8 cellular contexts compared by ENCODE assay signal in genomic region chrX:11757397-11757728, GRCh38. TPM values are rescaled to one million over a fixed set of nuclear protein-coding genes. Genes with fewer than 3 reads are reported as not detected.
DNase-seq lines count a peak whose midpoint lies in the region; ATAC-seq and TF ChIP-seq lines count a peak whose summit lies in the region.

No MANE protein-coding gene starts in this region.

- TF ChIP-seq CTCF in DOHH2 (IDR thresholded peaks at IDR 0.05; ENCODE audit: low read depth, low read length, poor library complexity, severe bottlenecking), result no peak
- TF ChIP-seq CTCF in neutrophil (IDR thresholded peaks at IDR 0.05), result no peak

- no peaks in the 10 kb centered on the region for H3K9me2 ChIP-seq in DOHH2 (replicated peaks; ENCODE audit: control insufficient read depth, low read length)

- H3K4me1 Mint-ChIP-seq in effector memory CD8-positive, alpha-beta T cell (ENCODE audit: low read depth in 2 of 2), result peaks cover 8 to 15% of the 10 kb centered on the region in 2 donors

- peaks cover 27% of the 10 kb centered on the region for H3K36me3 Mint-ChIP-seq in effector memory CD8-positive, alpha-beta T cell (ENCODE audit: insufficient read depth)

- no peak overlapping the region for H3K27ac Mint-ChIP-seq in effector memory CD8-positive, alpha-beta T cell

- peaks cover 0 to 7% of the 10 kb centered on the region in 2 donors for H3K27me3 Mint-ChIP-seq in effector memory CD8-positive, alpha-beta T cell

- H3F3A ChIP-seq in DOHH2 (ENCODE audit: control insufficient read depth, insufficient read depth), result peaks cover 10% of the 10 kb centered on the region

- ATAC-seq in effector memory CD8-positive, alpha-beta T cell (replicated peaks), result no peak
- no peak for ATAC-seq in GM19463 (IDR thresholded peaks at IDR 0.05; ENCODE audit: unreplicated experiment)
- no peak for ATAC-seq in GM19395 (IDR thresholded peaks at IDR 0.05; ENCODE audit: unreplicated experiment)
- ATAC-seq in HG03342 (IDR thresholded peaks at IDR 0.05; ENCODE audit: unreplicated experiment), result no peak

- peaks cover 13% of the 10 kb centered on the region for H3K4me1 ChIP-seq in DOHH2 (ENCODE audit: control insufficient read depth, low read length)
- peaks cover 31 to 50% of the 10 kb centered on the region in 2 experiments for H3K4me1 ChIP-seq in neutrophil (ENCODE audit: control insufficient read depth in 1 of 2, insufficient read depth in 1 of 2, low read depth in 1 of 2, low read length in 1 of 2)

- H3K9me3 Mint-ChIP-seq in effector memory CD8-positive, alpha-beta T cell, result no peaks in the 10 kb centered on the region

- H3K4me3 Mint-ChIP-seq in effector memory CD8-positive, alpha-beta T cell, result peak overlapping the region; percentile 67 to 70

- no peaks in the 10 kb centered on the region for H4K20me1 ChIP-seq in DOHH2 (ENCODE audit: control insufficient read depth, insufficient read depth, low read depth, low read length)

- H3K9me3 ChIP-seq in DOHH2 (ENCODE audit: control insufficient read depth, insufficient read depth, low read length), result no peaks in the 10 kb centered on the region
- H3K9me3 ChIP-seq in MG63, result no peaks in the 10 kb centered on the region
- no peaks in the 10 kb centered on the region for H3K9me3 ChIP-seq in neutrophil

- peak overlapping the region; percentile 72 for H3K4me2 ChIP-seq in DOHH2 (ENCODE audit: low read length)

- DNase-seq in MG63, result no peak
- peak in 1 of 3 experiments; percentile 3 for DNase-seq in effector memory CD8-positive, alpha-beta T cell
- DNase-seq in cerebellar nuclear complex (lab: John Stamatoyannopoulos, UW), result no peak

- peaks cover 15% of the 10 kb centered on the region for H3K79me2 ChIP-seq in DOHH2 (ENCODE audit: control insufficient read depth, low read length)

- H3K4me3 ChIP-seq in DOHH2 (ENCODE audit: low read length) (peak overlapping the region; percentile 73), MG63 (peak overlapping the region; percentile 58), neutrophil (ENCODE audit: low read depth in 1 of 2, low read length in 1 of 2) (peak overlapping the region; percentile 63 to 93)

- peaks cover 7% of the 10 kb centered on the region; the same call in 1 of the 2 replicates for H3K27me3 ChIP-seq in DOHH2 (ENCODE audit: control insufficient read depth, low read length)
- no peaks in the 10 kb centered on the region for H3K27me3 ChIP-seq in MG63
- no peaks in the 10 kb centered on the region for H3K27me3 ChIP-seq in neutrophil

- H3K36me3 ChIP-seq in DOHH2 (ENCODE audit: control insufficient read depth, low read length) (peaks cover 17% of the 10 kb centered on the region), MG63 (peaks cover 14% of the 10 kb centered on the region), neutrophil (peaks cover 7% of the 10 kb centered on the region)

- no peak overlapping the region for H3K27ac ChIP-seq in DOHH2 (ENCODE audit: low read depth, low read length)
- peak overlapping the region; percentile 95 for H3K27ac ChIP-seq in neutrophil

RNA-seq across cellular contexts. Expression of gene MSL3, which starts 0.7 kb away (rescaled TPM):
- 33.9 and 36.5 TPM in 2 replicates for total RNA-seq in MG63 (2014; rRNA removed; shearing (Covaris generic); ENCODE audit: low replicate concordance)
